In genomic region chr1:165445388-165445787, GRCh38 we compare ENCODE assay signal across 1 cellular context.
TF ChIP-seq lines count a peak whose summit lies in the region.

No MANE protein-coding gene starts in this region.

TF ChIP-seq in SK-N-SH, 30 proteins besides CTCF, POLR2A, EP300 and RAD21 (continued from another document):
- TF ChIP-seq USF2 (IDR thresholded peaks at IDR 0.05; ENCODE audit: borderline replicate concordance, low read depth, low read length) (no peak), GATA2 (CRISPR knock-in tag; IDR thresholded peaks at IDR 0.05) (no peak), MAX (IDR thresholded peaks at IDR 0.05; ENCODE audit: low read depth) (no peak), USF1 (IDR thresholded peaks at IDR 0.05; ENCODE audit: borderline replicate concordance, low read depth) (no peak), MEF2A (IDR thresholded peaks at IDR 0.05; ENCODE audit: borderline replicate concordance, low read depth) (no peak), SIN3A (IDR thresholded peaks at IDR 0.05; ENCODE audit: borderline replicate concordance, low read depth, low read length) (no peak), RCOR1 (IDR thresholded peaks at IDR 0.05; ENCODE audit: low read length) (no peak), FOXM1 (IDR thresholded peaks at IDR 0.05; ENCODE audit: low read depth) (no peak)
